Comparison of ENCODE assay signal across 21 cellular contexts in genomic region chr13:72920097-72920496, GRCh38.
DNase-seq lines count a peak whose midpoint lies in the region; ATAC-seq and TF ChIP-seq lines count a peak whose summit lies in the region.
"Had no signal": no experiment of that assay in that cellular context is flagged by ENCODE, and none has a peak within 500 bp of the region (broad histone marks: within the 10 kb centered on the region; RNA-seq: fewer than 3 reads in every experiment).

No MANE protein-coding gene starts in this region.

- BruUV-seq in MCF 10A (replicated peaks; lab: Mats Ljungman, UMichigan) = no TSS peak

- no peak for ATAC-seq in natural killer cell treated with Interleukin-12 subunit alpha and Interleukin-12 subunit beta and Interleukin-15 and Interleukin-18, amount 100 ng/mL, for 72 hours
- ATAC-seq in activated CD8-positive, alpha-beta T cell treated with anti-CD3 and anti-CD28 coated beads for 36 hours = no peak
- ATAC-seq: activated naive CD4-positive, alpha-beta T cell treated with anti-CD3 and anti-CD28 coated beads, Interleukin-2, amount 50 U/mL, for 72 hours; activated T-cell treated with anti-CD3 and anti-CD28 coated beads, Interleukin-2, amount 50 U/mL, for 4 hours; GM12878; left lung had no signal

- no peak overlapping the region for H3K27ac Mint-ChIP-seq in MCF 10A (ENCODE audit: low read depth, unreplicated experiment)
- H3K27ac Mint-ChIP-seq in natural killer cell treated with Interleukin-12 subunit alpha and Interleukin-12 subunit beta and Interleukin-15 and Interleukin-18, amount 100 ng/mL, for 72 hours = no peak overlapping the region
- H3K27ac Mint-ChIP-seq in activated CD8-positive, alpha-beta T cell treated with anti-CD3 and anti-CD28 coated beads for 36 hours = no peak overlapping the region
- H3K27ac Mint-ChIP-seq: activated naive CD4-positive, alpha-beta T cell treated with anti-CD3 and anti-CD28 coated beads, Interleukin-2, amount 50 U/mL, for 72 hours had no signal

- no peak overlapping the region for H3K4me3 Mint-ChIP-seq in MCF 10A (ENCODE audit: unreplicated experiment)
- H3K4me3 Mint-ChIP-seq in natural killer cell treated with Interleukin-12 subunit alpha and Interleukin-12 subunit beta and Interleukin-15 and Interleukin-18, amount 100 ng/mL, for 72 hours = no peak overlapping the region
- no peak overlapping the region for H3K4me3 Mint-ChIP-seq in activated CD8-positive, alpha-beta T cell treated with anti-CD3 and anti-CD28 coated beads for 36 hours
- H3K4me3 Mint-ChIP-seq: activated T-cell treated with anti-CD3 and anti-CD28 coated beads, Interleukin-2, amount 50 U/mL, for 4 hours had no signal

- H3K36me3 ChIP-seq in breast epithelium (no peaks in the 10 kb centered on the region), ascending aorta (no peaks in the 10 kb centered on the region), left ventricle myocardium inferior (peaks cover 43% of the 10 kb centered on the region)

- peak; percentile 2 for DNase-seq in MCF 10A (ENCODE audit: unreplicated experiment)
- no peak for DNase-seq in breast epithelium (ENCODE audit: low spot score in 2 of 2)
- peak; percentile 32 to 78 for DNase-seq in ascending aorta (ENCODE audit: low spot score in 2 of 2)
- DNase-seq in left ventricle myocardium inferior = peak; percentile 32
- no peak for DNase-seq in natural killer cell treated with Interleukin-12 subunit alpha and Interleukin-12 subunit beta and Interleukin-15 and Interleukin-18, amount 100 ng/mL, for 72 hours (ENCODE audit: low spot score)
- no peak for DNase-seq in NOMO-1 (lab: John Stamatoyannopoulos, UW; ENCODE audit: unreplicated experiment in 2 of 2)
- no peak for DNase-seq in glomerular visceral epithelial cell (ENCODE audit: extremely low spot score)
- no peak for DNase-seq in activated CD8-positive, alpha-beta T cell treated with anti-CD3 and anti-CD28 coated beads for 36 hours
- DNase-seq: activated CD4-positive, alpha-beta T cell treated with anti-CD3 and anti-CD28 coated beads, Interleukin-2, amount 50 U/mL, for 48 hours; activated T-cell treated with anti-CD3 and anti-CD28 coated beads, Interleukin-2, amount 50 U/mL, for 4 hours; effector CD8-positive, alpha-beta T cell; left lung; NCI-H1930; NCI-H510A; OCI-M1; stimulated activated CD4-positive, alpha-beta T cell treated with anti-CD3 and anti-CD28 coated beads, Interleukin-12 subunit alpha, Interleukin-12 subunit beta, amount 100 ng/mL, for 4 hours; stimulated activated naive CD4-positive, alpha-beta T cell; upper lobe of left lung had no signal

- H3K27ac ChIP-seq in breast epithelium (no peak overlapping the region), ascending aorta (peak overlapping the region; percentile 75 to 91), left ventricle myocardium inferior (replicated peaks) (peak overlapping the region; percentile 67)
- H3K27ac ChIP-seq: left lung, SK-N-MC, upper lobe of left lung had no signal

- H3K36me3 Mint-ChIP-seq in MCF 10A (ENCODE audit: insufficient read depth, unreplicated experiment) = peaks cover 26% of the 10 kb centered on the region
- peaks cover 5% of the 10 kb centered on the region for H3K36me3 Mint-ChIP-seq in natural killer cell treated with Interleukin-12 subunit alpha and Interleukin-12 subunit beta and Interleukin-15 and Interleukin-18, amount 100 ng/mL, for 72 hours
- peaks cover 35% of the 10 kb centered on the region for H3K36me3 Mint-ChIP-seq in activated CD8-positive, alpha-beta T cell treated with anti-CD3 and anti-CD28 coated beads for 36 hours (ENCODE audit: low read depth)

- TF ChIP-seq CTCF in MCF 10A (IDR thresholded peaks at IDR 0.05; ENCODE audit: unreplicated experiment) (no peak), breast epithelium (IDR thresholded peaks at IDR 0.05) (no peak), ascending aorta (IDR thresholded peaks at IDR 0.05) (no peak), left ventricle myocardium inferior (IDR thresholded peaks at IDR 0.05; ENCODE audit: borderline replicate concordance) (no peak)
- TF ChIP-seq CTCF in activated CD8-positive, alpha-beta T cell treated with anti-CD3 and anti-CD28 coated beads for 36 hours (IDR thresholded peaks at IDR 0.05) = no peak

- H3K9me3 Mint-ChIP-seq in MCF 10A (ENCODE audit: unreplicated experiment) = no peaks in the 10 kb centered on the region
- no peaks in the 10 kb centered on the region for H3K9me3 Mint-ChIP-seq in natural killer cell treated with Interleukin-12 subunit alpha and Interleukin-12 subunit beta and Interleukin-15 and Interleukin-18, amount 100 ng/mL, for 72 hours
- H3K9me3 Mint-ChIP-seq in activated CD8-positive, alpha-beta T cell treated with anti-CD3 and anti-CD28 coated beads for 36 hours = no peaks in the 10 kb centered on the region
- H3K9me3 Mint-ChIP-seq: activated naive CD4-positive, alpha-beta T cell treated with anti-CD3 and anti-CD28 coated beads, Interleukin-2, amount 50 U/mL, for 72 hours; activated T-cell treated with anti-CD3 and anti-CD28 coated beads, Interleukin-2, amount 50 U/mL, for 4 hours had no signal

- POLR2A ChIA-PET in MCF 10A (lab: Yijun Ruan, JAX) = interaction anchor here (1.7 kb wide), 1 partner anchor 138 kb away, joined by 3 read pairs; no protein-coding TSS in a partner anchor
- POLR2A ChIA-PET in activated CD8-positive, alpha-beta T cell treated with anti-CD3 and anti-CD28 coated beads for 36 hours (lab: Charles Lee) = no interaction called here

- intact Hi-C loops in MCF 10A (cut with micrococcal nuclease) = no loop called here
- intact Hi-C loops in breast epithelium (cut with DNase I; ENCODE audit: low total_unique reads) = no loop called here
- intact Hi-C loops in ascending aorta (cut with DNase I) = no loop called here
- intact Hi-C loops in left ventricle myocardium inferior (cut with micrococcal nuclease) = no loop called here
- intact Hi-C loops in activated CD8-positive, alpha-beta T cell treated with anti-CD3 and anti-CD28 coated beads for 36 hours (cut with micrococcal nuclease) = no loop called here

- H3K9me3 ChIP-seq in breast epithelium = no peaks in the 10 kb centered on the region
- no peaks in the 10 kb centered on the region for H3K9me3 ChIP-seq in ascending aorta
- H3K9me3 ChIP-seq in left ventricle myocardium inferior (replicated peaks) = no peaks in the 10 kb centered on the region
- H3K9me3 ChIP-seq: left lung, upper lobe of left lung had no signal

- CTCF ChIA-PET in MCF 10A (lab: Yijun Ruan, JAX) = no interaction called here
- CTCF ChIA-PET in activated CD8-positive, alpha-beta T cell treated with anti-CD3 and anti-CD28 coated beads for 36 hours (lab: Charles Lee) = no interaction called here

- H3K27me3 ChIP-seq in breast epithelium = no peaks in the 10 kb centered on the region
- H3K27me3 ChIP-seq in ascending aorta = no peaks in the 10 kb centered on the region
- no peaks in the 10 kb centered on the region for H3K27me3 ChIP-seq in left ventricle myocardium inferior (ENCODE audit: low read depth)
- H3K27me3 ChIP-seq: left lung, upper lobe of left lung had no signal

- H3K4me1 ChIP-seq in breast epithelium = no peaks in the 10 kb centered on the region
- peaks cover 0 to 3% of the 10 kb centered on the region in 2 donors for H3K4me1 ChIP-seq in ascending aorta
- peaks cover 10% of the 10 kb centered on the region for H3K4me1 ChIP-seq in left ventricle myocardium inferior
- H3K4me1 ChIP-seq: left lung, upper lobe of left lung had no signal

- no peaks in the 10 kb centered on the region for H3K4me1 Mint-ChIP-seq in MCF 10A (ENCODE audit: insufficient read depth, unreplicated experiment)
- peaks cover 0 to 9% of the 10 kb centered on the region in 2 donors for H3K4me1 Mint-ChIP-seq in natural killer cell treated with Interleukin-12 subunit alpha and Interleukin-12 subunit beta and Interleukin-15 and Interleukin-18, amount 100 ng/mL, for 72 hours (ENCODE audit: low read depth in 2 of 2)
- H3K4me1 Mint-ChIP-seq in activated CD8-positive, alpha-beta T cell treated with anti-CD3 and anti-CD28 coated beads for 36 hours (ENCODE audit: low read depth) = peaks cover 5% of the 10 kb centered on the region

- no peaks in the 10 kb centered on the region for H3K27me3 Mint-ChIP-seq in MCF 10A (ENCODE audit: insufficient read depth, unreplicated experiment)
- no peaks in the 10 kb centered on the region for H3K27me3 Mint-ChIP-seq in natural killer cell treated with Interleukin-12 subunit alpha and Interleukin-12 subunit beta and Interleukin-15 and Interleukin-18, amount 100 ng/mL, for 72 hours
- no peaks in the 10 kb centered on the region for H3K27me3 Mint-ChIP-seq in activated CD8-positive, alpha-beta T cell treated with anti-CD3 and anti-CD28 coated beads for 36 hours

- H3K4me3 ChIP-seq in breast epithelium = no peak overlapping the region
- no peak overlapping the region for H3K4me3 ChIP-seq in ascending aorta
- no peak overlapping the region for H3K4me3 ChIP-seq in left ventricle myocardium inferior
- H3K4me3 ChIP-seq: GM12878, left lung, SK-N-MC, upper lobe of left lung had no signal

- TF ChIP-seq POLR2A in breast epithelium (IDR thresholded peaks at IDR 0.05) = no peak

Comparison
In these comparisons a context has a peak if more than half of its experiments do, and no peak if none do; other contexts are left out.
1. DNase-seq: peak in MCF 10A (single experiment), ascending aorta (2 of 2) and left ventricle myocardium inferior (single experiment); none in breast epithelium (0 of 2), natural killer cell treated with Interleukin-12 subunit alpha and Interleukin-12 subunit beta and Interleukin-15 and Interleukin-18, amount 100 ng/mL, for 72 hours (single experiment), NOMO-1 (0 of 2), glomerular visceral epithelial cell (single experiment) and activated CD8-positive, alpha-beta T cell treated with anti-CD3 and anti-CD28 coated beads for 36 hours (single experiment).
2. H3K27ac ChIP-seq: peak in ascending aorta (2 of 2) and left ventricle myocardium inferior (single experiment); none in breast epithelium (0 of 2).